In the genomic region with DNA sequence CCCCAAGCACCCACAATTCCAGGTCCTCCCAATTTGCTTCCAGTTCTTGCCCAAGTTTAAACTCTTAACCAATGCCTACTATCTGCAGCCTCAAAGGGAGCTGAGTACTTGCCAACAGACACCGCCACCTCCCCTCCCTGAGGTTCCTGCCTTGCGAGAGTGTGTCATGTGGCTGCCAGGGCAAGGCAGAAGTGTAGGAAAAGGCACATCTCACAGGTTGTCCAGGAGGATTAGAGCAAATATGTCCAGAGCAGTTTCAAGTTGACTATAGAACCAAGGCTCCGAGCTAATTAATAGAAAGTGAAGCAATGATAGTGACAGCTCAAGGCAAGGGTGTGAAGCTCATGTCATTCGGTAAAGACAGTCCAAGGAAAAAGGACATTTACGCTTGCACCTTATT, we compare ENCODE assay signal across 16 cellular contexts.
DNase-seq lines count a peak whose midpoint lies in the region; ATAC-seq and TF ChIP-seq lines count a peak whose summit lies in the region.
"Had no signal": no experiment of that assay in that cellular context is flagged by ENCODE, and none has a peak within 500 bp of the region (broad histone marks: within the 10 kb centered on the region; RNA-seq: fewer than 3 reads in every experiment).

No MANE protein-coding gene starts in this region.

- H3K36me3 Mint-ChIP-seq in activated T-helper 1 cell treated with anti-CD3 and anti-CD28 coated beads, Interleukin-12 subunit alpha, Interleukin-12 subunit beta, Interleukin-2, Interleukin-4 antibody, amounts not matched to agents 30 ng/mL and 10 ng/mL and 1 ng/mL, durations not matched to agents 14 hours and 24 hours and 36 hours (ENCODE audit: low read depth): peaks cover 30% of the 10 kb centered on the region

- no peaks in the 10 kb centered on the region for H3K36me3 ChIP-seq in upper lobe of right lung

- TF ChIP-seq CTCF in upper lobe of right lung (IDR thresholded peaks at IDR 0.05): no peak
- TF ChIP-seq CTCF in GM10266 (IDR thresholded peaks at IDR 0.05; ENCODE audit: control insufficient read depth, insufficient read depth, low read depth, missing control alignments): no peak

- no peaks in the 10 kb centered on the region for H3K27me3 ChIP-seq in upper lobe of right lung

- peak overlapping the region; percentile 59 for H3K27ac Mint-ChIP-seq in activated T-helper 1 cell treated with anti-CD3 and anti-CD28 coated beads, Interleukin-12 subunit alpha, Interleukin-12 subunit beta, Interleukin-2, Interleukin-4 antibody, amounts not matched to agents 30 ng/mL and 10 ng/mL and 1 ng/mL, durations not matched to agents 14 hours and 24 hours and 36 hours
- H3K27ac Mint-ChIP-seq: B cell; CD4-positive, alpha-beta T cell had no signal

- no peak overlapping the region for H3K27ac ChIP-seq in upper lobe of right lung

- ATAC-seq in Right ventricle myocardium inferior (peak; percentile 54), left ventricle myocardium superior (peak; percentile 87), upper lobe of right lung (peak; percentile 35)

- DNase-seq in Right ventricle myocardium inferior (ENCODE audit: missing footprints) (no peak), cardiac septum (ENCODE audit: low spot score) (no peak), left ventricle myocardium superior (peak; percentile 34), upper lobe of right lung (no peak), activated gamma-delta T cell treated with Interleukin-2 at 50 U/mL for 16 hours (no peak), GM10266 (ENCODE audit: extremely low spot score) (no peak)
- DNase-seq in activated T-helper 1 cell treated with anti-CD3 and anti-CD28 coated beads, Interleukin-12 subunit alpha, Interleukin-12 subunit beta, Interleukin-2, Interleukin-4 antibody, amounts not matched to agents 30 ng/mL and 10 ng/mL and 1 ng/mL, durations not matched to agents 14 hours and 24 hours and 36 hours (ENCODE audit: low spot score): no peak
- DNase-seq: CD4-positive, alpha-beta T cell; GF-D8; Karpas-422; NCI-H1417; NCI-H2029; NCI-H2171 treated with DMSO at 0.1 percent for 48 hours; NCI-H510A; SIG-M5 had no signal

- no peaks in the 10 kb centered on the region for H3K4me1 ChIP-seq in upper lobe of right lung

- intact Hi-C loops in Right ventricle myocardium inferior (cut with DNase I) (no loop called here), cardiac septum (cut with DNase I) (no loop called here), left ventricle myocardium superior (cut with micrococcal nuclease) (no loop called here), upper lobe of right lung (cut with DNase I) (no loop called here)
- intact Hi-C loops in activated T-helper 1 cell treated with anti-CD3 and anti-CD28 coated beads, Interleukin-12 subunit alpha, Interleukin-12 subunit beta, Interleukin-2, Interleukin-4 antibody, amounts not matched to agents 30 ng/mL and 10 ng/mL and 1 ng/mL, durations not matched to agents 14 hours and 24 hours and 36 hours (cut with micrococcal nuclease): no loop called here

- peaks cover 43% of the 10 kb centered on the region for H3K4me1 Mint-ChIP-seq in activated T-helper 1 cell treated with anti-CD3 and anti-CD28 coated beads, Interleukin-12 subunit alpha, Interleukin-12 subunit beta, Interleukin-2, Interleukin-4 antibody, amounts not matched to agents 30 ng/mL and 10 ng/mL and 1 ng/mL, durations not matched to agents 14 hours and 24 hours and 36 hours (ENCODE audit: low read depth)

- no peaks in the 10 kb centered on the region for H3K27me3 Mint-ChIP-seq in activated T-helper 1 cell treated with anti-CD3 and anti-CD28 coated beads, Interleukin-12 subunit alpha, Interleukin-12 subunit beta, Interleukin-2, Interleukin-4 antibody, amounts not matched to agents 30 ng/mL and 10 ng/mL and 1 ng/mL, durations not matched to agents 14 hours and 24 hours and 36 hours (ENCODE audit: insufficient read depth)
- H3K27me3 Mint-ChIP-seq: B cell; CD4-positive, alpha-beta T cell had no signal

- no peaks in the 10 kb centered on the region for H3K9me3 ChIP-seq in upper lobe of right lung

- no peak overlapping the region for H3K4me3 ChIP-seq in upper lobe of right lung

- H3K9me3 Mint-ChIP-seq in activated T-helper 1 cell treated with anti-CD3 and anti-CD28 coated beads, Interleukin-12 subunit alpha, Interleukin-12 subunit beta, Interleukin-2, Interleukin-4 antibody, amounts not matched to agents 30 ng/mL and 10 ng/mL and 1 ng/mL, durations not matched to agents 14 hours and 24 hours and 36 hours: peaks cover 7% of the 10 kb centered on the region
- H3K9me3 Mint-ChIP-seq: CD4-positive, alpha-beta T cell had no signal

- H3K4me3 Mint-ChIP-seq in activated T-helper 1 cell treated with anti-CD3 and anti-CD28 coated beads, Interleukin-12 subunit alpha, Interleukin-12 subunit beta, Interleukin-2, Interleukin-4 antibody, amounts not matched to agents 30 ng/mL and 10 ng/mL and 1 ng/mL, durations not matched to agents 14 hours and 24 hours and 36 hours: no peak overlapping the region
- H3K4me3 Mint-ChIP-seq: B cell; CD4-positive, alpha-beta T cell had no signal

Comparison
In these comparisons a context has a peak if more than half of its experiments do, and no peak if none do; other contexts are left out.
1. ATAC-seq: peak in every context shown above with its lines; median percentile 87 in left ventricle myocardium superior; 54 in Right ventricle myocardium inferior; 35 in upper lobe of right lung.